ENCODE assay signal across 29 cellular contexts in the genomic region with DNA sequence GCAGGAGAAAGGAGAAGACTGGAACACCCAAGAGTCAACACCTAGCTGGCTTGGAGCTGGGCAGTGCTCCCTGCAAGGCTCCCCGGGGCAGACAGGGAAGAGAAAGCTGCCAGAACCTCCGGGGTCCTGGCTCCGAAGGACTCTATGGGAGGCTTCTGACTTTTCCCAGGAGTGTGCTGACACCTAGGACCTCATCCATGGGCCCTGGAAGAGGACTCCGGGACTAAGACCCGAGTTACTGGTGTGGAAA. TPM values are rescaled to one million over a fixed set of nuclear protein-coding genes. Genes with fewer than 3 reads are reported as not detected.
"Had no signal": no experiment of that assay in that cellular context is flagged by ENCODE, and none has a peak within 500 bp of the region (broad histone marks: within the 10 kb centered on the region; RNA-seq: fewer than 3 reads in every experiment).

No MANE protein-coding gene starts in this region.

- H3K9me3 Mint-ChIP-seq: activated B cell treated with CpG ODN at 0.5 μM for 24 hours; effector memory CD8-positive, alpha-beta T cell; T-cell had no signal

- H3K4me3 ChIP-seq: body of pancreas, colonic mucosa, dorsolateral prefrontal cortex, hepatocyte, spleen, tibial nerve had no signal

- H3K4me3 Mint-ChIP-seq: activated B cell treated with CpG ODN at 0.5 μM for 24 hours; activated CD8-positive, alpha-beta memory T cell treated with anti-CD3 and anti-CD28 coated beads, Interleukin-2, amount 10 ng/mL, durations not matched to agents 7 days and 5 days; activated CD8-positive, alpha-beta T cell treated with anti-CD3 and anti-CD28 coated beads, Interleukin-2, amount 10 ng/mL, durations not matched to agents 7 days and 5 days; activated naive CD8-positive, alpha-beta T cell; T-cell had no signal

- H3K36me3 ChIP-seq: colonic mucosa, gastrocnemius medialis, spleen, tibial nerve had no signal

- ATAC-seq: activated CD8-positive, alpha-beta memory T cell treated with anti-CD3 and anti-CD28 coated beads, Interleukin-2, amount 10 ng/mL, durations not matched to agents 7 days and 5 days; activated CD8-positive, alpha-beta T cell treated with anti-CD3 and anti-CD28 coated beads, Interleukin-2, amount 10 ng/mL, durations not matched to agents 7 days and 5 days; body of pancreas; effector memory CD8-positive, alpha-beta T cell; gastrocnemius medialis; left cardiac atrium; right cardiac atrium; T-cell had no signal

- H3K36me3 Mint-ChIP-seq: activated CD8-positive, alpha-beta memory T cell treated with anti-CD3 and anti-CD28 coated beads, Interleukin-2, amount 10 ng/mL, durations not matched to agents 7 days and 5 days; activated naive CD8-positive, alpha-beta T cell; T-cell had no signal

- H3K27ac Mint-ChIP-seq: activated B cell treated with CpG ODN at 0.5 μM for 24 hours; activated CD8-positive, alpha-beta memory T cell treated with anti-CD3 and anti-CD28 coated beads, Interleukin-2, amount 10 ng/mL, durations not matched to agents 7 days and 5 days; activated CD8-positive, alpha-beta T cell treated with anti-CD3 and anti-CD28 coated beads, Interleukin-2, amount 10 ng/mL, durations not matched to agents 7 days and 5 days; activated naive CD8-positive, alpha-beta T cell; effector memory CD8-positive, alpha-beta T cell; T-cell had no signal

- DNase-seq: activated B cell treated with CpG ODN at 0.5 μM for 24 hours; activated CD8-positive, alpha-beta memory T cell treated with anti-CD3 and anti-CD28 coated beads, Interleukin-2, amount 10 ng/mL, durations not matched to agents 7 days and 5 days; activated CD8-positive, alpha-beta T cell treated with anti-CD3 and anti-CD28 coated beads, Interleukin-2, amount 10 ng/mL, durations not matched to agents 7 days and 5 days; activated effector memory CD4-positive, alpha-beta T cell treated with Interleukin-2 at 50 U/mL for 16 hours; activated naive CD4-positive, alpha-beta T cell treated with Interleukin-2 at 50 U/mL for 16 hours; anterior cingulate cortex; body of pancreas; colonic mucosa; dorsolateral prefrontal cortex; effector memory CD8-positive, alpha-beta T cell; erythroblast; gastrocnemius medialis; glutamatergic neuron; left cardiac atrium; mammary epithelial cell; nucleus accumbens; right cardiac atrium; spleen; stimulated activated naive CD4-positive, alpha-beta T cell; T-cell had no signal

RNA-seq across cellular contexts. Expression of gene VAX2, which starts 2.5 kb away (rescaled TPM):
- total RNA-seq: activated B cell treated with CpG ODN at 0.5 μM for 24 hours; activated CD8-positive, alpha-beta memory T cell treated with anti-CD3 and anti-CD28 coated beads, Interleukin-2, amount 10 ng/mL, durations not matched to agents 7 days and 5 days; activated CD8-positive, alpha-beta T cell treated with anti-CD3 and anti-CD28 coated beads, Interleukin-2, amount 10 ng/mL, durations not matched to agents 7 days and 5 days; colonic mucosa; liver; mucosa of gallbladder; spleen; T-cell; T-helper 2 cell treated with Interferon-gamma antibody and Interleukin-4, amounts not matched to agents 100 ng/mL and 5 ng/mL, for 36 hours; urinary bladder had no signal

RNA-seq across cellular contexts. Expression of gene ATP6V1B1, which starts 37.8 kb away (rescaled TPM):
- total RNA-seq: activated B cell treated with CpG ODN at 0.5 μM for 24 hours; activated CD8-positive, alpha-beta memory T cell treated with anti-CD3 and anti-CD28 coated beads, Interleukin-2, amount 10 ng/mL, durations not matched to agents 7 days and 5 days; activated CD8-positive, alpha-beta T cell treated with anti-CD3 and anti-CD28 coated beads, Interleukin-2, amount 10 ng/mL, durations not matched to agents 7 days and 5 days; colonic mucosa; liver; pulmonary artery endothelial cell; spleen; T-cell; T-helper 2 cell treated with Interferon-gamma antibody and Interleukin-4, amounts not matched to agents 100 ng/mL and 5 ng/mL, for 36 hours; temporal lobe had no signal
